In genomic region chr9:93097496-93098205, GRCh38 we compare ENCODE assay signal across 8 cellular contexts. TPM values are rescaled to one million over a fixed set of nuclear protein-coding genes. Genes with fewer than 3 reads are reported as not detected.
DNase-seq lines count a peak whose midpoint lies in the region; ATAC-seq and TF ChIP-seq lines count a peak whose summit lies in the region.

No MANE protein-coding gene starts in this region.

- no peak for DNase-seq in activated CD4-positive, alpha-beta memory T cell treated with anti-CD3 and anti-CD28 coated beads for 36 hours
- DNase-seq in head of caudate nucleus, result peak in 31 of 42 donors; percentile 28 to 80 (median 53)
- peak; percentile 59 for DNase-seq in putamen (ENCODE audit: low spot score)
- no peak for DNase-seq in KG1 (lab: John Stamatoyannopoulos, UW)
- no peak for DNase-seq in NCI-H748 (lab: John Stamatoyannopoulos, UW; ENCODE audit: unreplicated experiment)
- no peak for DNase-seq in SK-N-DZ (ENCODE audit: low spot score)

- CTCF ChIA-PET in activated CD4-positive, alpha-beta memory T cell treated with anti-CD3 and anti-CD28 coated beads for 36 hours (lab: Charles Lee), result interaction anchor here (1.9 to 5.6 kb wide), 3 partner anchors 11 to 141 kb away, joined by 6 to 39 read pairs (median 10); no protein-coding TSS in a partner anchor

- H3K27me3 Mint-ChIP-seq in activated CD4-positive, alpha-beta memory T cell treated with anti-CD3 and anti-CD28 coated beads for 36 hours, result no peaks in the 10 kb centered on the region

- no peaks in the 10 kb centered on the region for H3K27me3 ChIP-seq in DOHH2 (ENCODE audit: control insufficient read depth, low read length)

- POLR2A ChIA-PET in activated CD4-positive, alpha-beta memory T cell treated with anti-CD3 and anti-CD28 coated beads for 36 hours (lab: Charles Lee), result interaction anchor here (0.8 to 1.8 kb wide), 3 partner anchors 9 to 132 kb away, joined by 3 to 6 read pairs (median 5); no protein-coding TSS in a partner anchor

- peak overlapping the region; percentile 88 for H3K4me3 Mint-ChIP-seq in activated CD4-positive, alpha-beta memory T cell treated with anti-CD3 and anti-CD28 coated beads for 36 hours

- ATAC-seq in GM19351 (IDR thresholded peaks at IDR 0.05; ENCODE audit: unreplicated experiment), result no peak

- H3K9me3 ChIP-seq in DOHH2 (ENCODE audit: control insufficient read depth, insufficient read depth, low read length), result no peaks in the 10 kb centered on the region

- H3K4me3 ChIP-seq in DOHH2 (ENCODE audit: low read length), result peak overlapping the region; percentile 81

- no peaks in the 10 kb centered on the region for H3K9me2 ChIP-seq in DOHH2 (replicated peaks; ENCODE audit: control insufficient read depth, low read length)

- H3K27ac Mint-ChIP-seq in activated CD4-positive, alpha-beta memory T cell treated with anti-CD3 and anti-CD28 coated beads for 36 hours, result peak overlapping the region; percentile 86

- no peak for TF ChIP-seq CTCF in DOHH2 (IDR thresholded peaks at IDR 0.05; ENCODE audit: low read depth, low read length, poor library complexity, severe bottlenecking)

- H3K36me3 Mint-ChIP-seq in activated CD4-positive, alpha-beta memory T cell treated with anti-CD3 and anti-CD28 coated beads for 36 hours, result peaks cover 10% of the 10 kb centered on the region

- no peak overlapping the region for H3K27ac ChIP-seq in DOHH2 (ENCODE audit: low read depth, low read length)

- H3K4me1 Mint-ChIP-seq in activated CD4-positive, alpha-beta memory T cell treated with anti-CD3 and anti-CD28 coated beads for 36 hours (ENCODE audit: low read depth), result peaks cover 66% of the 10 kb centered on the region

- H3K9me3 Mint-ChIP-seq in activated CD4-positive, alpha-beta memory T cell treated with anti-CD3 and anti-CD28 coated beads for 36 hours, result peaks cover 3% of the 10 kb centered on the region

- peaks cover 41% of the 10 kb centered on the region for H3K4me1 ChIP-seq in DOHH2 (ENCODE audit: control insufficient read depth, low read length)

- H4K20me1 ChIP-seq in DOHH2 (ENCODE audit: control insufficient read depth, insufficient read depth, low read depth, low read length), result no peaks in the 10 kb centered on the region

- no peaks in the 10 kb centered on the region for H3K36me3 ChIP-seq in DOHH2 (ENCODE audit: control insufficient read depth, low read length)

- intact Hi-C loops in activated CD4-positive, alpha-beta memory T cell treated with anti-CD3 and anti-CD28 coated beads for 36 hours (cut with micrococcal nuclease), result loop anchor here (2.0 to 10.0 kb wide), 7 partner anchors 37 to 470 kb away; partner anchors contain the start of genes BICD2, FAM120A, FAM120AOS and NINJ1
- intact Hi-C loops in head of caudate nucleus (cut with DNase I), result loop anchor here (5.0 kb wide), 2 partner anchors 35 to 355 kb away; partner anchors contain the start of genes FAM120A, FAM120AOS and NINJ1

- peaks cover 16% of the 10 kb centered on the region for H3K79me2 ChIP-seq in DOHH2 (ENCODE audit: control insufficient read depth, low read length)

- H3F3A ChIP-seq in DOHH2 (ENCODE audit: control insufficient read depth, insufficient read depth), result peaks cover 16% of the 10 kb centered on the region; the same call in 1 of the 2 replicates

- H3K4me2 ChIP-seq in DOHH2 (ENCODE audit: low read length), result peak overlapping the region; percentile 95

RNA-seq across cellular contexts. Expression of gene CARD19, which starts 1.6 kb away (rescaled TPM):
- 10 to 100 TPM; 77.9 to 80.0 TPM for total RNA-seq in activated CD4-positive, alpha-beta memory T cell treated with anti-CD3 and anti-CD28 coated beads for 36 hours
- 16.7 and 29.0 TPM in 2 replicates for polyA plus RNA-seq in SK-N-DZ (2014; cell fraction: cytosol; rRNA removed)
- polyA plus RNA-seq in SK-N-DZ (2014; cell fraction: nucleus; rRNA removed), result 28.9 and 39.7 TPM in 2 replicates

RNA-seq across cellular contexts. Expression of gene NINJ1, which starts 36.4 kb away (rescaled TPM):
- 10 to 100 TPM; 77.9 to 82.0 TPM for total RNA-seq in activated CD4-positive, alpha-beta memory T cell treated with anti-CD3 and anti-CD28 coated beads for 36 hours
- 9.9 and 12.7 TPM in 2 replicates for polyA plus RNA-seq in SK-N-DZ (2014; cell fraction: cytosol; rRNA removed)
- 5.5 and 6.9 TPM in 2 replicates for polyA plus RNA-seq in SK-N-DZ (2014; cell fraction: nucleus; rRNA removed)

RNA-seq across cellular contexts. Expression of gene SUSD3, which starts 39.1 kb away (rescaled TPM):
- total RNA-seq in activated CD4-positive, alpha-beta memory T cell treated with anti-CD3 and anti-CD28 coated beads for 36 hours, result 10 to 100 TPM; 67.0 to 72.8 TPM
- not detected in 2 replicates for polyA plus RNA-seq in SK-N-DZ (2014; cell fraction: cytosol; rRNA removed)
- not detected in 2 replicates for polyA plus RNA-seq in SK-N-DZ (2014; cell fraction: nucleus; rRNA removed)

Comparison
In these comparisons a context has a peak if more than half of its experiments do, and no peak if none do; other contexts are left out.
1. DNase-seq: peak in head of caudate nucleus (31 of 42) and putamen (single experiment); none in activated CD4-positive, alpha-beta memory T cell treated with anti-CD3 and anti-CD28 coated beads for 36 hours (single experiment), KG1 (single experiment), NCI-H748 (single experiment) and SK-N-DZ (single experiment).